Comparison of ENCODE assay signal across 9 cellular contexts in the genomic region with DNA sequence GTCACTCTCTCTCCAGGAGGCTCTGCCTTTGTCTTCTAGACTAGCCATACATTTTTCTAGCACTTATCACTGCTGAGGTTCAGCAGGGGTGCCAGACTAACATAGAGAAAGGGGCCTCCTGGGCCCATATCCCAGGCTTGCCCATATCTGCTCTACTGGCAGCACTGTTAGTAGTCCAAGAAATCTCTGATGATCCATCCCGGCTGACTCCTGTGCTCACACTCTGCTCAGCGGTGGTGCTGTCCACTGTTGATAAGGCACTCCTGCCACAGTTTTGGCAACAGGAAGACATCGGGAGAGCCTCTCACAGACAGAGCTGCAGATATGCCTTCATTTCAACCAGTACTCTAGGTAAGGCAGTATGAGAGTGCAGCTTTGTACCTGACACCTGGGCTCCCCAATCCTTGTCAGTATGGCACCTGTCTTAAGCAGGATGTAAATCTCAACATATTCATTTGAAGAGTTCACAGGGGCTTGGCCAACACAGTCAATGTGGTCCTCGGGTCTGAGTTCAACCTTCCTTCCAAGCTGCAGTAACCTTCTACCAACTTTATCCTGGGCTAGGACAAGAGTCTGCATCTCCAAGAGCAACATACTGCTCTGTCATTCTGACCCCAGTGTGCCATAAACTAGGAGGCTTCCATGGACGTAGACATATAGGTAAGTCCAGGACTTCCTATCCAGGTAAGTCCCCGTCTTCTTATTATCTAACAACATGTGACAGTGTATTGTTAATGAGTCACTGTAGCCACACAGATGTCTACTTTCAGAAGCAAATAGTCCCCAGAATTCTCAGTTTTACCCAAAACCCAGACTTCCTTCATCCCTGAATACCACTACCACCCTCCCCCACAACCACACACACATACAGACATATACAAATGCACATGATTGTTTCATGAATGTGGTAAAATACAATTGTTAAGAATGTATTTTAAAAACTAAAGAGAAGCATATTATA. TPM values are rescaled to one million over a fixed set of nuclear protein-coding genes. Genes with fewer than 3 reads are reported as not detected.
DNase-seq lines count a peak whose midpoint lies in the region; ATAC-seq and TF ChIP-seq lines count a peak whose summit lies in the region.
"Had no signal": no experiment of that assay in that cellular context is flagged by ENCODE, and none has a peak within 500 bp of the region (broad histone marks: within the 10 kb centered on the region; RNA-seq: fewer than 3 reads in every experiment).

No MANE protein-coding gene starts in this region.

- intact Hi-C loops in esophagus muscularis mucosa (cut with DNase I), result no loop called here
- intact Hi-C loops in posterior cingulate gyrus (cut with DNase I), result no loop called here
- intact Hi-C loops in activated CD4-positive, alpha-beta T cell treated with anti-CD3 and anti-CD28 coated beads, Interleukin-2, amount 10 ng/mL, durations not matched to agents 24 days and 14 days (cut with micrococcal nuclease), result loop anchor here (1.0 kb wide), 2 partner anchors 14 to 26 kb away; no protein-coding TSS in a partner anchor

- H3K9ac ChIP-seq in HUES48 (ENCODE audit: low read depth, low read length), result no peak overlapping the region

- 76% methylated on average over 3 of the region's 6 CpGs for WGBS in esophagus muscularis mucosa

- H3K36me3 ChIP-seq in HUES48 (ENCODE audit: control insufficient read depth, insufficient read depth, low read length), result peaks cover 13% of the 10 kb centered on the region; the same call in 1 of the 2 replicates
- no peaks in the 10 kb centered on the region for H3K36me3 ChIP-seq in esophagus muscularis mucosa
- H3K36me3 ChIP-seq: ovary had no signal

- TF ChIP-seq EP300 in esophagus muscularis mucosa (IDR thresholded peaks at IDR 0.05), result no peak

- no peaks in the 10 kb centered on the region for H3K9me3 ChIP-seq in HUES48 (ENCODE audit: control insufficient read depth, insufficient read depth, low read length)
- H3K9me3 ChIP-seq in esophagus muscularis mucosa, result no peaks in the 10 kb centered on the region
- H3K9me3 ChIP-seq: ovary had no signal

- H3K27ac ChIP-seq in HUES48 (ENCODE audit: low read depth, low read length) (peak overlapping the region; percentile 78), esophagus muscularis mucosa (replicated peaks in 1 of 4) (peak overlapping the region; percentile 83 to 100 (median 85))
- H3K27ac ChIP-seq: ovary had no signal

- no peak for TF ChIP-seq POLR2A in esophagus muscularis mucosa (IDR thresholded peaks at IDR 0.05; ENCODE audit: low read depth)

- no peak overlapping the region for H3K27ac Mint-ChIP-seq in activated CD4-positive, alpha-beta T cell treated with anti-CD3 and anti-CD28 coated beads, Interleukin-2, amount 10 ng/mL, durations not matched to agents 24 days and 14 days

- peaks cover 4% of the 10 kb centered on the region for H3K27me3 Mint-ChIP-seq in activated CD4-positive, alpha-beta T cell treated with anti-CD3 and anti-CD28 coated beads, Interleukin-2, amount 10 ng/mL, durations not matched to agents 24 days and 14 days

- H3K4me1 ChIP-seq in HUES48 (ENCODE audit: control insufficient read depth, insufficient read depth, low read length) (peaks cover 60% of the 10 kb centered on the region), esophagus muscularis mucosa (peaks cover 99 to 100% (median 99%) of the 10 kb centered on the region in 4 donors)

- H3K4me1 Mint-ChIP-seq in activated CD4-positive, alpha-beta T cell treated with anti-CD3 and anti-CD28 coated beads, Interleukin-2, amount 10 ng/mL, durations not matched to agents 24 days and 14 days, result peaks cover 54% of the 10 kb centered on the region

- H3K27me3 ChIP-seq in HUES48 (ENCODE audit: control insufficient read depth, insufficient read depth, low read length), result no peaks in the 10 kb centered on the region
- H3K27me3 ChIP-seq in esophagus muscularis mucosa, result peaks cover 0 to 5% (median 0%) of the 10 kb centered on the region in 4 donors
- H3K27me3 ChIP-seq: ovary had no signal

- TF ChIP-seq CTCF in esophagus muscularis mucosa (IDR thresholded peaks at IDR 0.05), result no peak

- peak; percentile 43 for DNase-seq in EH (ENCODE audit: low read depth)
- DNase-seq in esophagus muscularis mucosa (ENCODE audit: extremely low spot score), result no peak
- DNase-seq in midbrain (lab: John Stamatoyannopoulos, UW), result no peak
- no peak for DNase-seq in posterior cingulate gyrus
- no peak for DNase-seq in HPDE6-E6E7 (ENCODE audit: extremely low spot score)
- no peak for DNase-seq in activated CD4-positive, alpha-beta T cell treated with anti-CD3 and anti-CD28 coated beads, Interleukin-2, amount 10 ng/mL, durations not matched to agents 24 days and 14 days

- no peak overlapping the region for H3K4me3 ChIP-seq in HUES48 (ENCODE audit: low read depth, low read length)
- no peak overlapping the region for H3K4me3 ChIP-seq in esophagus muscularis mucosa
- H3K4me3 ChIP-seq: ovary had no signal

- H3K4me3 Mint-ChIP-seq in activated CD4-positive, alpha-beta T cell treated with anti-CD3 and anti-CD28 coated beads, Interleukin-2, amount 10 ng/mL, durations not matched to agents 24 days and 14 days, result no peak overlapping the region

- H3K9me3 Mint-ChIP-seq in activated CD4-positive, alpha-beta T cell treated with anti-CD3 and anti-CD28 coated beads, Interleukin-2, amount 10 ng/mL, durations not matched to agents 24 days and 14 days, result peaks cover 8% of the 10 kb centered on the region

- peaks cover 46% of the 10 kb centered on the region for H3K36me3 Mint-ChIP-seq in activated CD4-positive, alpha-beta T cell treated with anti-CD3 and anti-CD28 coated beads, Interleukin-2, amount 10 ng/mL, durations not matched to agents 24 days and 14 days (ENCODE audit: low read depth)

- peak; percentile 90 for ATAC-seq in GM21423 (IDR thresholded peaks at IDR 0.05; ENCODE audit: unreplicated experiment)

RNA-seq across cellular contexts. Expression of gene KLF7, which starts 16.2 kb away (rescaled TPM):
- total RNA-seq in esophagus muscularis mucosa, result 10 to 100 TPM; 25.3 to 47.4 (median 36.9) TPM
- 12.6 and 14.1 TPM in 2 replicates for total RNA-seq in activated CD4-positive, alpha-beta T cell treated with anti-CD3 and anti-CD28 coated beads, Interleukin-2, amount 10 ng/mL, durations not matched to agents 24 days and 14 days
